In the genomic region with DNA sequence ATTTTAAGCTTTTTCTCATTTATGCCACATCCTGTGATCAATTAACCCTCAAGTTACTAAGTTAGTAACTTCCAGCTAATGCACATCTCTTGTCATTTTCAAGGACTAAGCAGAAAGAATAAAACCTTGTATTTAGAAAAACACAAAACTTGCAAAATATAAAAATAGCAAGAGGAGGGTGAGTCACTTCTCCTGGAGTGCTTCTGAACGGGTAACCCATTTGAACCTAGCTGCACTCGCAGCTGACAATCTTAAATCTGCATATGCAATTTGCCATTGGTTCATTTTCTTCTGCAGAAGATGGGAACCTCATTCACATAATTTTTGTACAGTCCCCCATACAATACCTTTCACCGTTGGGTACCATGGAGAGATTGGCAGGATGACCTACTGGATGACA, we compare ENCODE assay signal across 21 cellular contexts.
DNase-seq lines count a peak whose midpoint lies in the region; ATAC-seq and TF ChIP-seq lines count a peak whose summit lies in the region.
"Had no signal": no experiment of that assay in that cellular context is flagged by ENCODE, and none has a peak within 500 bp of the region (broad histone marks: within the 10 kb centered on the region; RNA-seq: fewer than 3 reads in every experiment).

No MANE protein-coding gene starts in this region.

- no peaks in the 10 kb centered on the region for H3K36me3 ChIP-seq in effector memory CD4-positive, alpha-beta T cell (ENCODE audit: control insufficient read depth, insufficient read depth, low read length)
- H3K36me3 ChIP-seq: suprapubic skin had no signal

- H3K27me3 ChIP-seq in effector memory CD4-positive, alpha-beta T cell (replicated peaks; ENCODE audit: control insufficient read depth, insufficient read depth, low read length, poor library complexity, severe bottlenecking), result no peaks in the 10 kb centered on the region
- H3K27me3 ChIP-seq: suprapubic skin had no signal

- H3K4me1 ChIP-seq in effector memory CD4-positive, alpha-beta T cell (ENCODE audit: control insufficient read depth, insufficient read depth, low read length, poor library complexity, severe bottlenecking), result no peaks in the 10 kb centered on the region

- no peaks in the 10 kb centered on the region for H3K9me3 ChIP-seq in effector memory CD4-positive, alpha-beta T cell (ENCODE audit: control insufficient read depth, low read length)
- H3K9me3 ChIP-seq: suprapubic skin had no signal

- H3K27ac ChIP-seq in effector memory CD4-positive, alpha-beta T cell (ENCODE audit: insufficient read depth, low read length, poor library complexity, severe bottlenecking), result no peak overlapping the region
- H3K27ac ChIP-seq: KMS-11, suprapubic skin had no signal

- peaks cover 6% of the 10 kb centered on the region for H3K27me3 Mint-ChIP-seq in nephron progenitor cell (ENCODE audit: low read depth, poor library complexity)

- TF ChIP-seq CTCF in fibroblast of pulmonary artery (IDR thresholded peaks at IDR 0.05; ENCODE audit: low read length, missing control alignments) (no peak), nephron progenitor cell (IDR thresholded peaks at IDR 0.05) (no peak)

- no peaks in the 10 kb centered on the region for H3K9me3 Mint-ChIP-seq in nephron progenitor cell
- H3K9me3 Mint-ChIP-seq: activated T-helper 1 cell treated with anti-CD3 and anti-CD28 coated beads, Interleukin-12 subunit alpha, Interleukin-12 subunit beta, Interleukin-2, Interleukin-4 antibody, amounts not matched to agents 30 ng/mL and 10 ng/mL and 1 ng/mL, durations not matched to agents 14 hours and 24 hours and 36 hours; brain; mesothelial cell of epicardium had no signal

- DNase-seq in A172 (ENCODE audit: low spot score) (peak; percentile 57), HCEC 1CT (peak; percentile 68), fibroblast of pulmonary artery (ENCODE audit: low read depth) (peak; percentile 50), 8988T (no peak), nephron progenitor cell (no peak)
- no peak for DNase-seq in effector memory CD4-positive, alpha-beta T cell
- no peak for DNase-seq in stimulated activated naive CD4-positive, alpha-beta T cell (lab: John Stamatoyannopoulos, UW)
- DNase-seq: CD4-positive, CD25-positive, alpha-beta regulatory T cell; DMS 273 treated with DMSO at 0.1 percent for 48 hours; left colon; NCI-H526 treated with DMSO at 0.1 percent for 48 hours; stimulated activated CD8-positive, alpha-beta memory T cell treated with anti-CD3 and anti-CD28 coated beads, Interleukin-4, amount 100 ng/mL, for 48 hours had no signal

- peaks cover 35% of the 10 kb centered on the region for H3K4me1 Mint-ChIP-seq in nephron progenitor cell
- H3K4me1 Mint-ChIP-seq: brain; CD4-positive, CD25-positive, alpha-beta regulatory T cell had no signal

- H3K4me3 ChIP-seq in fibroblast of pulmonary artery (replicated peaks; ENCODE audit: low read depth, low read length), result no peak overlapping the region
- H3K4me3 ChIP-seq in effector memory CD4-positive, alpha-beta T cell (ENCODE audit: insufficient read depth, low read depth, low read length, poor library complexity, severe bottlenecking), result no peak overlapping the region
- H3K4me3 ChIP-seq: suprapubic skin had no signal

- no peaks in the 10 kb centered on the region for H3K36me3 Mint-ChIP-seq in nephron progenitor cell (ENCODE audit: low read depth)
- H3K36me3 Mint-ChIP-seq: activated naive CD8-positive, alpha-beta T cell; brain; CD4-positive, CD25-positive, alpha-beta regulatory T cell; mesothelial cell of epicardium had no signal

- H3K27ac Mint-ChIP-seq in nephron progenitor cell, result no peak overlapping the region
- H3K27ac Mint-ChIP-seq: activated naive CD8-positive, alpha-beta T cell; activated T-helper 1 cell treated with anti-CD3 and anti-CD28 coated beads, Interleukin-12 subunit alpha, Interleukin-12 subunit beta, Interleukin-2, Interleukin-4 antibody, amounts not matched to agents 30 ng/mL and 10 ng/mL and 1 ng/mL, durations not matched to agents 14 hours and 24 hours and 36 hours; brain; CD4-positive, CD25-positive, alpha-beta regulatory T cell; mesothelial cell of epicardium; progenitor cell of endocrine pancreas had no signal

- H3K4me3 Mint-ChIP-seq in nephron progenitor cell, result no peak overlapping the region
- H3K4me3 Mint-ChIP-seq: activated naive CD8-positive, alpha-beta T cell; activated T-helper 1 cell treated with anti-CD3 and anti-CD28 coated beads, Interleukin-12 subunit alpha, Interleukin-12 subunit beta, Interleukin-2, Interleukin-4 antibody, amounts not matched to agents 30 ng/mL and 10 ng/mL and 1 ng/mL, durations not matched to agents 14 hours and 24 hours and 36 hours; brain; mesothelial cell of epicardium had no signal

- ATAC-seq in SK-N-SH treated with all-trans-retinoic acid at 6 μM for 48 hours, result peak; percentile 38
- ATAC-seq: activated CD4-positive, CD25-positive, alpha-beta regulatory T cell treated with anti-CD3 and anti-CD28 coated beads, Interleukin-2, amount 50 U/mL, for 24 hours; left colon had no signal

TF ChIP-seq in SK-N-SH treated with all-trans-retinoic acid at 6 μM for 48 hours, 23 proteins besides CTCF, POLR2A, EP300 and RAD21:
- TF ChIP-seq OSR1 (CRISPR knock-in tag; IDR thresholded peaks at IDR 0.05), result no peak
- TF ChIP-seq GLIS3 (CRISPR knock-in tag; IDR thresholded peaks at IDR 0.05), result no peak
- TF ChIP-seq TCF4 (CRISPR knock-in tag; IDR thresholded peaks at IDR 0.05; ENCODE audit: borderline replicate concordance), result no peak
- no peak for TF ChIP-seq ZFP3 (CRISPR knock-in tag; IDR thresholded peaks at IDR 0.05)
- TF ChIP-seq, protein P1, sequence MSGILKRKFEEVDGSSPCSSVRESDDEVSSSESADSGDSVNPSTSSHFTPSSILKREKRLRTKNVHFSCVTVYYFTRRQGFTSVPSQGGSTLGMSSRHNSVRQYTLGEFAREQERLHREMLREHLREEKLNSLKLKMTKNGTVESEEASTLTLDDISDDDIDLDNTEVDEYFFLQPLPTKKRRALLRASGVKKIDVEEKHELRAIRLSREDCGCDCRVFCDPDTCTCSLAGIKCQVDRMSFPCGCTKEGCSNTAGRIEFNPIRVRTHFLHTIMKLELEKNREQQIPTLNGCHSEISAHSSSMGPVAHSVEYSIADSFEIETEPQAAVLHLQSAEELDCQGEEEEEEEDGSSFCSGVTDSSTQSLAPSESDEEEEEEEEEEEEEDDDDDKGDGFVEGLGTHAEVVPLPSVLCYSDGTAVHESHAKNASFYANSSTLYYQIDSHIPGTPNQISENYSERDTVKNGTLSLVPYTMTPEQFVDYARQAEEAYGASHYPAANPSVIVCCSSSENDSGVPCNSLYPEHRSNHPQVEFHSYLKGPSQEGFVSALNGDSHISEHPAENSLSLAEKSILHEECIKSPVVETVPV (CRISPR knock-in tag; IDR thresholded peaks at IDR 0.05), result no peak
- TF ChIP-seq SNAI2 (CRISPR knock-in tag; IDR thresholded peaks at IDR 0.05), result no peak
- TF ChIP-seq, protein P2, sequence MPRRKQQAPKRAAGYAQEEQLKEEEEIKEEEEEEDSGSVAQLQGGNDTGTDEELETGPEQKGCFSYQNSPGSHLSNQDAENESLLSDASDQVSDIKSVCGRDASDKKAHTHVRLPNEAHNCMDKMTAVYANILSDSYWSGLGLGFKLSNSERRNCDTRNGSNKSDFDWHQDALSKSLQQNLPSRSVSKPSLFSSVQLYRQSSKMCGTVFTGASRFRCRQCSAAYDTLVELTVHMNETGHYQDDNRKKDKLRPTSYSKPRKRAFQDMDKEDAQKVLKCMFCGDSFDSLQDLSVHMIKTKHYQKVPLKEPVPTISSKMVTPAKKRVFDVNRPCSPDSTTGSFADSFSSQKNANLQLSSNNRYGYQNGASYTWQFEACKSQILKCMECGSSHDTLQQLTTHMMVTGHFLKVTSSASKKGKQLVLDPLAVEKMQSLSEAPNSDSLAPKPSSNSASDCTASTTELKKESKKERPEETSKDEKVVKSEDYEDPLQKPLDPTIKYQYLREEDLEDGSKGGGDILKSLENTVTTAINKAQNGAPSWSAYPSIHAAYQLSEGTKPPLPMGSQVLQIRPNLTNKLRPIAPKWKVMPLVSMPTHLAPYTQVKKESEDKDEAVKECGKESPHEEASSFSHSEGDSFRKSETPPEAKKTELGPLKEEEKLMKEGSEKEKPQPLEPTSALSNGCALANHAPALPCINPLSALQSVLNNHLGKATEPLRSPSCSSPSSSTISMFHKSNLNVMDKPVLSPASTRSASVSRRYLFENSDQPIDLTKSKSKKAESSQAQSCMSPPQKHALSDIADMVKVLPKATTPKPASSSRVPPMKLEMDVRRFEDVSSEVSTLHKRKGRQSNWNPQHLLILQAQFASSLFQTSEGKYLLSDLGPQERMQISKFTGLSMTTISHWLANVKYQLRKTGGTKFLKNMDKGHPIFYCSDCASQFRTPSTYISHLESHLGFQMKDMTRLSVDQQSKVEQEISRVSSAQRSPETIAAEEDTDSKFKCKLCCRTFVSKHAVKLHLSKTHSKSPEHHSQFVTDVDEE (CRISPR knock-in tag; IDR thresholded peaks at IDR 0.05), result no peak
- TF ChIP-seq ZNF70 (CRISPR knock-in tag; IDR thresholded peaks at IDR 0.05), result no peak
- TF ChIP-seq ESRRG (CRISPR knock-in tag; IDR thresholded peaks at IDR 0.05), result no peak
- TF ChIP-seq ZFP30 (CRISPR knock-in tag; IDR thresholded peaks at IDR 0.05), result no peak
- no peak for TF ChIP-seq BACH2 (CRISPR knock-in tag; IDR thresholded peaks at IDR 0.05; ENCODE audit: borderline replicate concordance)
- no peak for TF ChIP-seq ARNTL (CRISPR knock-in tag; IDR thresholded peaks at IDR 0.05; ENCODE audit: borderline replicate concordance, low read depth)
- no peak for TF ChIP-seq TOX (CRISPR knock-in tag; IDR thresholded peaks at IDR 0.05; ENCODE audit: borderline replicate concordance)

Comparison
In these comparisons a context has a peak if more than half of its experiments do, and no peak if none do; other contexts are left out.
1. DNase-seq: peak in A172 (single experiment), HCEC 1CT (single experiment) and fibroblast of pulmonary artery (single experiment); none in effector memory CD4-positive, alpha-beta T cell (0 of 3), 8988T (single experiment), nephron progenitor cell (single experiment) and stimulated activated naive CD4-positive, alpha-beta T cell (0 of 6).